Comparison of ENCODE assay signal across 8 cellular contexts in genomic region chr12:111451649-111452129, GRCh38. TPM values are rescaled to one million over a fixed set of nuclear protein-coding genes. Genes with fewer than 3 reads are reported as not detected.
A peak's percentile ranks its signal among the peaks of the same experiment; 100 is the strongest.
DNase-seq lines count a peak whose midpoint lies in the region; ATAC-seq and TF ChIP-seq lines count a peak whose summit lies in the region.

No MANE protein-coding gene starts in this region.

- H3K4me3 ChIP-seq in fibroblast of pulmonary artery (replicated peaks; ENCODE audit: low read depth, low read length) = no peak overlapping the region

- no peak overlapping the region for H3K4me3 Mint-ChIP-seq in progenitor cell of endocrine pancreas (ENCODE audit: low read depth)

- H3K9me3 Mint-ChIP-seq in progenitor cell of endocrine pancreas (ENCODE audit: low read depth) = no peaks in the 10 kb centered on the region

- no peaks in the 10 kb centered on the region for H3K27me3 Mint-ChIP-seq in progenitor cell of endocrine pancreas

- peak; percentile 26 for DNase-seq in stimulated activated CD4-positive, alpha-beta T cell treated with anti-CD3 and anti-CD28 coated beads, Interleukin-4, amount 100 ng/mL, for 24 hours
- no peak for DNase-seq in stimulated activated CD4-positive, alpha-beta T cell treated with anti-CD3 and anti-CD28 coated beads, Interleukin-2, amount 100 ng/mL, for 48 hours
- DNase-seq in NCI-H1436 treated with DMSO at 0.1 percent for 48 hours (lab: John Stamatoyannopoulos, UW) = peak; percentile 9
- DNase-seq in fibroblast of pulmonary artery (ENCODE audit: low read depth) = peak; percentile 71
- no peak for DNase-seq in progenitor cell of endocrine pancreas (ENCODE audit: low spot score, unreplicated experiment)

- H3K36me3 Mint-ChIP-seq in progenitor cell of endocrine pancreas (ENCODE audit: insufficient read depth) = peaks cover 20% of the 10 kb centered on the region

- H3K27ac ChIP-seq in VCaP = no peak overlapping the region

- no peak overlapping the region for H3K27ac Mint-ChIP-seq in progenitor cell of endocrine pancreas

- H3K4me1 Mint-ChIP-seq in progenitor cell of endocrine pancreas (ENCODE audit: low read depth) = no peaks in the 10 kb centered on the region

- TF ChIP-seq CTCF in VCaP (conservative IDR thresholded peaks at IDR 0.05) (peak; percentile 86), fibroblast of pulmonary artery (IDR thresholded peaks at IDR 0.05; ENCODE audit: low read length, missing control alignments) (peak; percentile 75), progenitor cell of endocrine pancreas (IDR thresholded peaks at IDR 0.05; ENCODE audit: unreplicated experiment) (peak; percentile 77)

- ATAC-seq in HG02981 (IDR thresholded peaks at IDR 0.05; ENCODE audit: unreplicated experiment) = no peak
- ATAC-seq in HG03159 (IDR thresholded peaks at IDR 0.05; ENCODE audit: unreplicated experiment) = no peak

RNA-seq across cellular contexts. Expression of gene SH2B3, which starts 46.0 kb away (rescaled TPM):
- total RNA-seq in progenitor cell of endocrine pancreas = 0.72 and 1.5 TPM in 2 replicates

Comparison
In these comparisons a context has a peak if more than half of its experiments do, and no peak if none do; other contexts are left out.
1. DNase-seq: peak in stimulated activated CD4-positive, alpha-beta T cell treated with anti-CD3 and anti-CD28 coated beads, Interleukin-4, amount 100 ng/mL, for 24 hours (single experiment), NCI-H1436 treated with DMSO at 0.1 percent for 48 hours (single experiment) and fibroblast of pulmonary artery (single experiment); none in stimulated activated CD4-positive, alpha-beta T cell treated with anti-CD3 and anti-CD28 coated beads, Interleukin-2, amount 100 ng/mL, for 48 hours (0 of 2) and progenitor cell of endocrine pancreas (single experiment).
2. Peak in every context shown above with its lines, with median percentiles within 50 percentile points of each other: CTCF ChIP-seq.